26 cellular contexts compared by ENCODE assay signal in the genomic region with DNA sequence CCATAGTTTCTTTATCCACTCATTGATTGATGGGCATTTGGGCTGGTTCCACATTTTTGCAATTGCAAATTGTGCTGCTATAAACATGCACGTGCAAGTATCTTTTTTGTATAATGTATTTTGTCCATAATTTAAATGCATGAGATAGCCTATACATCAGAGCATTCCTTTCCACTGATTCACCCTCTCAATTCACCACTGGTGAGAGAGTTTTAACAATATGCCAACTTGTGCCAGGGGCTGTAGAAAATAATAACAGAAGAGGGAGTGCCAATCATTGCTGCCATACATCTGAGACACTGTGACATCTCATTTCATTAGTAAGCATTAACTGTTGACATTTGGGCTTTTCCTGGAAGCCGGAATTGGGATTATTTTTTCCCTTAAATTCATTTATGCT.
DNase-seq lines count a peak whose midpoint lies in the region; ATAC-seq, FAIRE-seq and TF ChIP-seq lines count a peak whose summit lies in the region.
"Had no signal": no experiment of that assay in that cellular context is flagged by ENCODE, and none has a peak within 500 bp of the region (broad histone marks: within the 10 kb centered on the region; RNA-seq: fewer than 3 reads in every experiment).

No MANE protein-coding gene starts in this region.

- no peak for TF ChIP-seq EP300 in Ishikawa (IDR thresholded peaks at IDR 0.05; ENCODE audit: borderline replicate concordance)

- peak; percentile 53 for ATAC-seq in foreskin keratinocyte
- no peak for ATAC-seq in GM19397 (IDR thresholded peaks at IDR 0.05; ENCODE audit: unreplicated experiment)
- no peak for ATAC-seq in left ventricle myocardium superior
- ATAC-seq: A549 had no signal

- DNase-seq in ELR (ENCODE audit: low read depth) (peak; percentile 23), SW480 (ENCODE audit: low spot score) (peak; percentile 36), foreskin keratinocyte (peak in 1 of 2 donors; percentile 38), RCC 7860 (ENCODE audit: low spot score) (no peak), left ventricle myocardium superior (no peak)
- DNase-seq: 8988T; ACHN; AML-193; BE2C; CD4-positive, alpha-beta T cell; CD8-positive, alpha-beta memory T cell; DMS 273 treated with DMSO at 0.1 percent for 48 hours; DMS79; EL; GF-D8; GOT3; HFFc6 had no signal

- no peak overlapping the region for H3K27ac ChIP-seq in foreskin keratinocyte
- H3K27ac ChIP-seq: A549; BLaER1 treated with 17β-estradiol and CSF1 and Interleukin-3, amounts not matched to agents 10 nM and 100 nM had no signal

- H3K4me1 ChIP-seq in foreskin keratinocyte: no peaks in the 10 kb centered on the region
- H3K4me1 ChIP-seq: A549; BE2C; BLaER1 treated with 17β-estradiol and CSF1 and Interleukin-3, amounts not matched to agents 10 nM and 100 nM; HAP-1 had no signal

- TF ChIP-seq CTCF in foreskin keratinocyte (conservative IDR thresholded peaks at IDR 0.05): no peak

- TF ChIP-seq RAD21 in Ishikawa (IDR thresholded peaks at IDR 0.05; ENCODE audit: low read depth): no peak

- no peak for FAIRE-seq in RCC 7860 (lab: Jason Lieb, UNC)
- FAIRE-seq: A549, D721Med, GM12891, GM18507, H54 had no signal

- intact Hi-C loops in left ventricle myocardium superior (cut with micrococcal nuclease): no loop called here

- H3K27me3 ChIP-seq in foreskin keratinocyte: no peaks in the 10 kb centered on the region
- H3K27me3 ChIP-seq: BLaER1 treated with 17β-estradiol and CSF1 and Interleukin-3, amounts not matched to agents 10 nM and 100 nM had no signal

TF ChIP-seq in Ishikawa, 13 proteins besides CTCF, POLR2A, EP300 and RAD21:
- no peak for TF ChIP-seq ZBTB7A (IDR thresholded peaks at IDR 0.05; ENCODE audit: low read depth)
- TF ChIP-seq NFIC (IDR thresholded peaks at IDR 0.05): peak; percentile 39
- TF ChIP-seq TCF12 (IDR thresholded peaks at IDR 0.05; ENCODE audit: low read depth): no peak

Comparison
In these comparisons a context has a peak if more than half of its experiments do, and no peak if none do; other contexts are left out.
1. DNase-seq: peak in ELR (single experiment) and SW480 (single experiment); none in RCC 7860 (single experiment) and left ventricle myocardium superior (single experiment).